24 cellular contexts compared by ENCODE assay signal in genomic region chr7:14596421-14596820, GRCh38.
DNase-seq lines count a peak whose midpoint lies in the region; ATAC-seq and TF ChIP-seq lines count a peak whose summit lies in the region.
"Had no signal": no experiment of that assay in that cellular context is flagged by ENCODE, and none has a peak within 500 bp of the region (broad histone marks: within the 10 kb centered on the region; RNA-seq: fewer than 3 reads in every experiment).

No MANE protein-coding gene starts in this region.

- no peaks in the 10 kb centered on the region for H3K79me2 ChIP-seq in mammary epithelial cell (ENCODE audit: insufficient read depth, low read length)

- no peak overlapping the region for H3K9ac ChIP-seq in mammary epithelial cell (ENCODE audit: insufficient read depth, low read length)

- no TSS peak for BruUV-seq in mammary epithelial cell (replicated peaks; lab: Mats Ljungman, UMichigan)

- intact Hi-C loops in mammary epithelial cell (cut with micrococcal nuclease), result no loop called here

- no peak overlapping the region for H2AFZ ChIP-seq in mammary epithelial cell (ENCODE audit: low read depth, low read length)

- in situ Hi-C loops in mammary epithelial cell (cut with MboI; ENCODE audit: low sequenced_read_pairs in 2 of 2), result no loop called here
- in situ Hi-C loops in G401 (cut with HindIII; ENCODE audit: low sequenced_read_pairs), result no loop called here

- H3K4me1 Mint-ChIP-seq in nephron progenitor cell, result no peaks in the 10 kb centered on the region

- DNase-seq in AG10803 (ENCODE audit: low read depth) (peak; percentile 35), LHCN-M2 (ENCODE audit: low read depth) (peak; percentile 71), mammary epithelial cell (peak; percentile 17), kidney tubule cell (ENCODE audit: low spot score) (peak; percentile 10), midbrain (lab: John Stamatoyannopoulos, UW) (no peak), nephron progenitor cell (no peak), G401 (ENCODE audit: low spot score) (no peak), left lobe of liver (ENCODE audit: low spot score) (no peak)
- DNase-seq: activated CD4-positive, CD25-positive, alpha-beta regulatory T cell; activated CD8-positive, alpha-beta T cell treated with anti-CD3 and anti-CD28 coated beads for 36 hours; activated T-cell treated with anti-CD3 and anti-CD28 coated beads for 4 hours; C1 segment of cervical spinal cord; Calu3; caudate nucleus; dorsolateral prefrontal cortex; EL; GOT3; KG1; NCI-H1694 treated with DMSO at 0.1 percent for 48 hours; occipital lobe; retina; stomach; SW 1271; trophoblast cell had no signal

- H3K4me2 ChIP-seq in mammary epithelial cell (ENCODE audit: insufficient read depth, low read depth, low read length), result no peak overlapping the region

- H3K36me3 Mint-ChIP-seq in nephron progenitor cell (ENCODE audit: low read depth), result no peaks in the 10 kb centered on the region

- no peaks in the 10 kb centered on the region for H3K9me3 ChIP-seq in mammary epithelial cell (replicated peaks; ENCODE audit: insufficient read depth, low read length)
- H3K9me3 ChIP-seq: stomach had no signal

- H3K4me1 ChIP-seq in mammary epithelial cell (ENCODE audit: insufficient read depth, low read length), result no peaks in the 10 kb centered on the region
- H3K4me1 ChIP-seq: stomach had no signal

- no peaks in the 10 kb centered on the region for H3K9me3 Mint-ChIP-seq in nephron progenitor cell
- H3K9me3 Mint-ChIP-seq: activated CD8-positive, alpha-beta T cell treated with anti-CD3 and anti-CD28 coated beads for 36 hours had no signal

- no peaks in the 10 kb centered on the region for H3K27me3 ChIP-seq in mammary epithelial cell (ENCODE audit: insufficient read depth, low read length)
- H3K27me3 ChIP-seq: dorsolateral prefrontal cortex, stomach had no signal

- ATAC-seq in left lobe of liver, result no peak
- ATAC-seq: activated CD8-positive, alpha-beta T cell treated with anti-CD3 and anti-CD28 coated beads for 36 hours had no signal

- no peaks in the 10 kb centered on the region for H4K20me1 ChIP-seq in mammary epithelial cell (ENCODE audit: insufficient read depth, low read length)

- no peak overlapping the region for H3K4me3 Mint-ChIP-seq in nephron progenitor cell
- H3K4me3 Mint-ChIP-seq: activated CD8-positive, alpha-beta T cell treated with anti-CD3 and anti-CD28 coated beads for 36 hours had no signal

- TF ChIP-seq CTCF in AG10803 (conservative IDR thresholded peaks at IDR 0.05; ENCODE audit: low read length) (no peak), mammary epithelial cell (conservative IDR thresholded peaks at IDR 0.05 in 1 of 2, IDR thresholded peaks at IDR 0.05 in 1 of 2; ENCODE audit: extremely low read depth in 1 of 2, insufficient read depth in 1 of 2, low read depth in 1 of 2, low read length in 2 of 2) (no peak), nephron progenitor cell (IDR thresholded peaks at IDR 0.05) (no peak)

- H3K36me3 ChIP-seq in mammary epithelial cell (ENCODE audit: insufficient read depth, low read length), result no peaks in the 10 kb centered on the region
- H3K36me3 ChIP-seq: stomach had no signal

- no peak overlapping the region for H3K27ac ChIP-seq in mammary epithelial cell (ENCODE audit: insufficient read depth, low read depth, low read length)
- H3K27ac ChIP-seq: dorsolateral prefrontal cortex, stomach had no signal

- dilution Hi-C loops in mammary epithelial cell (cut with HindIII; ENCODE audit: low sequenced_read_pairs), result no loop called here

- CTCF ChIA-PET in mammary epithelial cell (lab: Charles Lee; ENCODE audit: low non-redundant PET), result no interaction called here

- H3K4me3 ChIP-seq in AG10803 (ENCODE audit: low read length) (no peak overlapping the region), mammary epithelial cell (replicated peaks in 1 of 3; ENCODE audit: insufficient read depth in 1 of 3, low read depth in 2 of 3, low read length in 3 of 3) (no peak overlapping the region)
- H3K4me3 ChIP-seq: dorsolateral prefrontal cortex, stomach had no signal

- no peaks in the 10 kb centered on the region for H3K27me3 Mint-ChIP-seq in nephron progenitor cell (ENCODE audit: low read depth, poor library complexity)
- H3K27me3 Mint-ChIP-seq: activated CD8-positive, alpha-beta T cell treated with anti-CD3 and anti-CD28 coated beads for 36 hours had no signal

- no peak overlapping the region for H3K27ac Mint-ChIP-seq in nephron progenitor cell
- H3K27ac Mint-ChIP-seq: activated CD8-positive, alpha-beta T cell treated with anti-CD3 and anti-CD28 coated beads for 36 hours had no signal

Comparison
In these comparisons a context has a peak if more than half of its experiments do, and no peak if none do; other contexts are left out.
1. DNase-seq: peak in AG10803 (single experiment), LHCN-M2 (single experiment), mammary epithelial cell (single experiment) and kidney tubule cell (single experiment); none in midbrain (single experiment), nephron progenitor cell (single experiment), G401 (single experiment) and left lobe of liver (single experiment).